ENCODE assay signal across 8 cellular contexts in genomic region chr14:95519699-95520098, GRCh38. TPM values are rescaled to one million over a fixed set of nuclear protein-coding genes. Genes with fewer than 3 reads are reported as not detected.
DNase-seq lines count a peak whose midpoint lies in the region; ATAC-seq and TF ChIP-seq lines count a peak whose summit lies in the region.

No MANE protein-coding gene starts in this region.

- H3K27ac ChIP-seq in RWPE1 (peak overlapping the region; percentile 74), right cardiac atrium (ENCODE audit: low read length) (peak overlapping the region; percentile 70)

- WGBS in right cardiac atrium = 31% methylated on average over 6 of the region's 6 CpGs

- H3K4me1 ChIP-seq in right cardiac atrium (ENCODE audit: control insufficient read depth, insufficient read depth, low read length) = peaks cover 41% of the 10 kb centered on the region

- no peaks in the 10 kb centered on the region for H3K27me3 ChIP-seq in right cardiac atrium (ENCODE audit: control insufficient read depth, insufficient read depth)

- intact Hi-C loops in right cardiac atrium (cut with DNase I) = no loop called here

- ATAC-seq in right cardiac atrium (peak; percentile 32 to 53), HG03342 (IDR thresholded peaks at IDR 0.05; ENCODE audit: unreplicated experiment) (no peak)

- H3K4me3 ChIP-seq in GM12865 (ENCODE audit: low read depth, low read length) = peak overlapping the region; percentile 88; the same call in 1 of the 2 replicates
- H3K4me3 ChIP-seq in right cardiac atrium (ENCODE audit: low read length) = no peak overlapping the region

- TF ChIP-seq CTCF in GM12865 (IDR thresholded peaks at IDR 0.05; ENCODE audit: insufficient read depth, low read depth, low read length, missing control alignments) (no peak), RWPE1 (conservative IDR thresholded peaks at IDR 0.05; ENCODE audit: low read depth) (no peak)

- CTCF ChIA-PET in RWPE1 (lab: Yijun Ruan, JAX) = no interaction called here

- no peaks in the 10 kb centered on the region for H3K9me3 ChIP-seq in right cardiac atrium (ENCODE audit: control insufficient read depth, low read length)

- POLR2A ChIA-PET in RWPE1 (lab: Yijun Ruan, JAX; ENCODE audit: low non-redundant PET) = no interaction called here

- peak; percentile 87 for DNase-seq in GM12865 (ENCODE audit: low read depth)
- peak; percentile 77 for DNase-seq in RWPE1 (ENCODE audit: low spot score)
- peak; percentile 57 for DNase-seq in activated T-helper 9 cell treated with anti-CD3 and anti-CD28 coated beads, Interleukin-2, amount 50 U/mL, for 16 hours (ENCODE audit: low read depth)
- DNase-seq in right cardiac atrium = peak; percentile 88 to 92 (median 90)
- peak; percentile 55 for DNase-seq in stimulated activated CD8-positive, alpha-beta memory T cell treated with anti-CD3 and anti-CD28 coated beads, Interleukin-4, amount 100 ng/mL, for 24 hours (ENCODE audit: low read depth)
- DNase-seq in DMS79 treated with DMSO at 0.1 percent for 48 hours (lab: John Stamatoyannopoulos, UW) = no peak
- no peak for DNase-seq in inferior parietal cortex (ENCODE audit: extremely low spot score)

RNA-seq across cellular contexts. Expression of gene SYNE3, which starts 3.2 kb away (rescaled TPM):
- total RNA-seq in right cardiac atrium = 10 to 100 TPM; 12.1 to 18.0 (median 14.8) TPM
- polyA plus RNA-seq in right cardiac atrium = 5.2 TPM

RNA-seq across cellular contexts. Expression of gene GLRX5, which starts 15.2 kb away (rescaled TPM):
- total RNA-seq in right cardiac atrium = 10 to 100 TPM; 78.1 to 82.4 (median 78.7) TPM
- polyA plus RNA-seq in right cardiac atrium = 111 TPM

Comparison
In these comparisons a context has a peak if more than half of its experiments do, and no peak if none do; other contexts are left out.
1. DNase-seq: peak in GM12865 (single experiment), RWPE1 (single experiment), activated T-helper 9 cell treated with anti-CD3 and anti-CD28 coated beads, Interleukin-2, amount 50 U/mL, for 16 hours (single experiment), right cardiac atrium (3 of 3) and stimulated activated CD8-positive, alpha-beta memory T cell treated with anti-CD3 and anti-CD28 coated beads, Interleukin-4, amount 100 ng/mL, for 24 hours (single experiment); none in DMS79 treated with DMSO at 0.1 percent for 48 hours (single experiment) and inferior parietal cortex (single experiment).